In the genomic region with DNA sequence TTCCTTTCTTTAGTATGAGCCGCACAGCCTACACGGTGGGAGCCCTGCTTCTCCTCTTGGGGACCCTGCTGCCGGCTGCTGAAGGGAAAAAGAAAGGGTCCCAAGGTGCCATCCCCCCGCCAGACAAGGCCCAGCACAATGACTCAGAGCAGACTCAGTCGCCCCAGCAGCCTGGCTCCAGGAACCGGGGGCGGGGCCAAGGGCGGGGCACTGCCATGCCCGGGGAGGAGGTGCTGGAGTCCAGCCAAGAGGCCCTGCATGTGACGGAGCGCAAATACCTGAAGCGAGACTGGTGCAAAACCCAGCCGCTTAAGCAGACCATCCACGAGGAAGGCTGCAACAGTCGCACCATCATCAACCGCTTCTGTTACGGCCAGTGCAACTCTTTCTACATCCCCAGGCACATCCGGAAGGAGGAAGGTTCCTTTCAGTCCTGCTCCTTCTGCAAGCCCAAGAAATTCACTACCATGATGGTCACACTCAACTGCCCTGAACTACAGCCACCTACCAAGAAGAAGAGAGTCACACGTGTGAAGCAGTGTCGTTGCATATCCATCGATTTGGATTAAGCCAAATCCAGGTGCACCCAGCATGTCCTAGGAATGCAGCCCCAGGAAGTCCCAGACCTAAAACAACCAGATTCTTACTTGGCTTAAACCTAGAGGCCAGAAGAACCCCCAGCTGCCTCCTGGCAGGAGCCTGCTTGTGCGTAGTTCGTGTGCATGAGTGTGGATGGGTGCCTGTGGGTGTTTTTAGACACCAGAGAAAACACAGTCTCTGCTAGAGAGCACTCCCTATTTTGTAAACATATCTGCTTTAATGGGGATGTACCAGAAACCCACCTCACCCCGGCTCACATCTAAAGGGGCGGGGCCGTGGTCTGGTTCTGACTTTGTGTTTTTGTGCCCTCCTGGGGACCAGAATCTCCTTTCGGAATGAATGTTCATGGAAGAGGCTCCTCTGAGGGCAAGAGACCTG, we compare ENCODE assay signal across 10 cellular contexts. TPM values are rescaled to one million over a fixed set of nuclear protein-coding genes. Genes with fewer than 3 reads are reported as not detected.
DNase-seq lines count a peak whose midpoint lies in the region; ATAC-seq and TF ChIP-seq lines count a peak whose summit lies in the region.
"Had no signal": no experiment of that assay in that cellular context is flagged by ENCODE, and none has a peak within 500 bp of the region (broad histone marks: within the 10 kb centered on the region; RNA-seq: fewer than 3 reads in every experiment).

No MANE protein-coding gene starts in this region.

- ATAC-seq in lower lobe of right lung (peak; percentile 82 to 83), HG02763 (IDR thresholded peaks at IDR 0.05; ENCODE audit: unreplicated experiment) (no peak), HG03469 (IDR thresholded peaks at IDR 0.05; ENCODE audit: unreplicated experiment) (no peak)
- ATAC-seq: T-helper 17 cell had no signal

- H3K9ac ChIP-seq in HUES64 (ENCODE audit: low read depth, low read length) (no peak overlapping the region), mammary epithelial cell (ENCODE audit: insufficient read depth, low read length) (no peak overlapping the region)

- H3K9me3 ChIP-seq in BE2C (no peaks in the 10 kb centered on the region), HUES64 (ENCODE audit: insufficient read depth, low read depth, low read length) (no peaks in the 10 kb centered on the region), mammary epithelial cell (replicated peaks; ENCODE audit: insufficient read depth, low read length) (no peaks in the 10 kb centered on the region), lower lobe of right lung (peaks cover 5% of the 10 kb centered on the region)

- intact Hi-C loops in mammary epithelial cell (cut with micrococcal nuclease) (no loop called here), lower lobe of right lung (cut with DNase I) (no loop called here)

- dilution Hi-C loops in mammary epithelial cell (cut with HindIII; ENCODE audit: low sequenced_read_pairs) = no loop called here

- H3K27ac ChIP-seq in HUES64 (ENCODE audit: low read depth, low read length) (no peak overlapping the region), mammary epithelial cell (ENCODE audit: insufficient read depth, low read depth, low read length) (no peak overlapping the region), lower lobe of right lung (no peak overlapping the region)

- DNase-seq in BE2C (peak; percentile 91), mammary epithelial cell (peak; percentile 24), lower lobe of right lung (peak; percentile 85), C1 segment of cervical spinal cord (lab: John Stamatoyannopoulos, UW) (no peak), occipital lobe (lab: John Stamatoyannopoulos, UW) (no peak)
- DNase-seq: stimulated activated CD4-positive, alpha-beta T cell treated with anti-CD3 and anti-CD28 coated beads, Interleukin-4, amount 100 ng/mL, for 4 hours; T-helper 17 cell had no signal

- H3K79me2 ChIP-seq in mammary epithelial cell (ENCODE audit: insufficient read depth, low read length) = no peaks in the 10 kb centered on the region

- no peaks in the 10 kb centered on the region for H3K27me3 ChIP-seq in BE2C
- H3K27me3 ChIP-seq in HUES64 (ENCODE audit: insufficient read depth, low read length) = no peaks in the 10 kb centered on the region
- H3K27me3 ChIP-seq in mammary epithelial cell (ENCODE audit: insufficient read depth, low read length) = no peaks in the 10 kb centered on the region
- H3K27me3 ChIP-seq in lower lobe of right lung (ENCODE audit: low read depth) = no peaks in the 10 kb centered on the region

- TF ChIP-seq CTCF in BE2C (IDR thresholded peaks at IDR 0.05; ENCODE audit: low read depth, low read length) (no peak), mammary epithelial cell (conservative IDR thresholded peaks at IDR 0.05 in 1 of 2, IDR thresholded peaks at IDR 0.05 in 1 of 2; ENCODE audit: extremely low read depth in 1 of 2, insufficient read depth in 1 of 2, low read depth in 1 of 2, low read length in 2 of 2) (no peak), lower lobe of right lung (IDR thresholded peaks at IDR 0.05) (no peak)

- H4K20me1 ChIP-seq in mammary epithelial cell (ENCODE audit: insufficient read depth, low read length) = no peaks in the 10 kb centered on the region

- WGBS in HUES64 = 52% methylated on average over 25 of the region's 27 CpGs
- 77% methylated on average over 18 of the region's 27 CpGs for WGBS in mammary epithelial cell (ENCODE audit: low coverage, missing lambda C conversion rate)

- H3K4me1 ChIP-seq in BE2C (peaks cover 13% of the 10 kb centered on the region), HUES64 (ENCODE audit: insufficient read depth, low read length) (peaks cover 17% of the 10 kb centered on the region), mammary epithelial cell (ENCODE audit: insufficient read depth, low read length) (peaks cover 4% of the 10 kb centered on the region), lower lobe of right lung (no peaks in the 10 kb centered on the region)

- CTCF ChIA-PET in mammary epithelial cell (lab: Charles Lee; ENCODE audit: low non-redundant PET) = no interaction called here

- no peak overlapping the region for H2AFZ ChIP-seq in mammary epithelial cell (ENCODE audit: low read depth, low read length)

- H3K4me3 ChIP-seq in BE2C (ENCODE audit: low read depth, low read length) (no peak overlapping the region), HUES64 (ENCODE audit: low read length) (peak overlapping the region; percentile 21; the same call in 1 of the 2 replicates), mammary epithelial cell (replicated peaks in 1 of 3; ENCODE audit: insufficient read depth in 1 of 3, low read depth in 2 of 3, low read length in 3 of 3) (no peak overlapping the region), lower lobe of right lung (no peak overlapping the region)

- no peak overlapping the region for H3K4me2 ChIP-seq in mammary epithelial cell (ENCODE audit: insufficient read depth, low read depth, low read length)

- BruUV-seq in mammary epithelial cell (replicated peaks; lab: Mats Ljungman, UMichigan) = no TSS peak

- no peaks in the 10 kb centered on the region for H3K36me3 ChIP-seq in BE2C
- H3K36me3 ChIP-seq in HUES64 (ENCODE audit: insufficient read depth, low read length) = peaks cover 12% of the 10 kb centered on the region; the same call in 1 of the 2 replicates
- H3K36me3 ChIP-seq in mammary epithelial cell (ENCODE audit: insufficient read depth, low read length) = no peaks in the 10 kb centered on the region
- H3K36me3 ChIP-seq in lower lobe of right lung = no peaks in the 10 kb centered on the region

- in situ Hi-C loops in mammary epithelial cell (cut with MboI; ENCODE audit: low sequenced_read_pairs in 2 of 2) = no loop called here

RNA-seq across cellular contexts. Expression of gene GREM1, which starts 13.2 kb away (rescaled TPM):
- polyA plus RNA-seq in BE2C (2012; ENCODE audit: insufficient read depth, insufficient read length, low read depth) = 0.05 TPM
- 4.2 TPM for polyA plus RNA-seq in HUES64 (2013, experiment 1 of 2)
- polyA plus RNA-seq in HUES64 (2013, experiment 2 of 2) = 6.0 TPM
- total RNA-seq in mammary epithelial cell = 1 to 10 TPM in 1 of 2 donors, not detected in 1; 1.8 TPM
- 0.03 TPM for polyA plus RNA-seq in mammary epithelial cell
- not detected for polyA minus RNA-seq in mammary epithelial cell
- 3.1 TPM for total RNA-seq in lower lobe of right lung
- total RNA-seq in occipital lobe = 3.4 TPM
- total RNA-seq: T-helper 17 cell had no signal

Comparison
In these comparisons a context has a peak if more than half of its experiments do, and no peak if none do; other contexts are left out.
1. DNase-seq: peak in BE2C (single experiment), mammary epithelial cell (single experiment) and lower lobe of right lung (single experiment); none in C1 segment of cervical spinal cord (0 of 14) and occipital lobe (single experiment).
2. ATAC-seq: peak in lower lobe of right lung (2 of 2); none in HG02763 (single experiment) and HG03469 (single experiment).